Comparison of ENCODE assay signal across 29 cellular contexts in the genomic region with DNA sequence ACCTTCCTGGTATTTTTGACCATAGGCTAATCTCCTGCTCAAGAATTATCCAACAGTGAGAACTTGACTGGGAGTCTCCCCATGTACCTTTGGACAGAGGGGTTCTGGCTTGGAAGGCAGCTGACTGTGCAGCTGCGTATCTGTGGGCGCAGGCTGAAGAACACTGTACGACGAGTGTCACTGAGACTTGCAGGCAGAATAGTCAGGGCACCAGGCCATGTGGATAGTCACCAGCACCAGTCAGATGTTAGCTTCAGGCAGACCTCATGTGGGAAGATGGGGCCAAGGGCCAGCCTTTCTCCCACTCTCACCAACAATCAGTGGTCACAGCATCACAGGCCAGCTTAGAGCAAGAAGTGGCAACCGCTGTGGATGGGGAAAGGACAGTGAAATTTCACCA. TPM values are rescaled to one million over a fixed set of nuclear protein-coding genes. Genes with fewer than 3 reads are reported as not detected.
DNase-seq lines count a peak whose midpoint lies in the region; ATAC-seq and TF ChIP-seq lines count a peak whose summit lies in the region.
"Had no signal": no experiment of that assay in that cellular context is flagged by ENCODE, and none has a peak within 500 bp of the region (broad histone marks: within the 10 kb centered on the region; RNA-seq: fewer than 3 reads in every experiment).

No MANE protein-coding gene starts in this region.

- H3K27ac Mint-ChIP-seq in activated naive CD4-positive, alpha-beta T cell treated with anti-CD3 and anti-CD28 coated beads, Interleukin-2, amount 50 U/mL, for 24 hours = peak overlapping the region; percentile 77
- H3K27ac Mint-ChIP-seq in activated naive CD4-positive, alpha-beta T cell treated with anti-CD3 and anti-CD28 coated beads for 36 hours = no peak overlapping the region
- H3K27ac Mint-ChIP-seq in neural crest cell (ENCODE audit: unreplicated experiment) = peak overlapping the region; percentile 50
- H3K27ac Mint-ChIP-seq: activated naive CD4-positive, alpha-beta T cell treated with anti-CD3 and anti-CD28 coated beads, Interleukin-2, amount 50 U/mL, for 72 hours had no signal

- H3K9me3 ChIP-seq in heart left ventricle (no peaks in the 10 kb centered on the region), prostate gland (no peaks in the 10 kb centered on the region)
- H3K9me3 ChIP-seq: A549, mucosa of descending colon, upper lobe of right lung had no signal

- H3K27ac ChIP-seq in heart left ventricle = peak overlapping the region in 6 of 12 donors; percentile 13 to 65 (median 48)
- H3K27ac ChIP-seq in prostate gland = no peak overlapping the region
- H3K27ac ChIP-seq: A549, C4-2B, SK-N-MC, upper lobe of right lung had no signal

- no peaks in the 10 kb centered on the region for H3K27me3 ChIP-seq in heart left ventricle
- no peaks in the 10 kb centered on the region for H3K27me3 ChIP-seq in prostate gland (replicated peaks; ENCODE audit: insufficient read depth)
- H3K27me3 ChIP-seq: upper lobe of right lung had no signal

- CTCF ChIA-PET in activated naive CD4-positive, alpha-beta T cell treated with anti-CD3 and anti-CD28 coated beads for 36 hours (lab: Charles Lee) = interaction anchor here (0.9 to 2.2 kb wide), 8 partner anchors 10 to 566 kb away, joined by 3 to 9 read pairs (median 4); no protein-coding TSS in a partner anchor

- H3K36me3 Mint-ChIP-seq in activated naive CD4-positive, alpha-beta T cell treated with anti-CD3 and anti-CD28 coated beads, Interleukin-2, amount 50 U/mL, for 24 hours = peaks cover 14% of the 10 kb centered on the region
- H3K36me3 Mint-ChIP-seq in activated naive CD4-positive, alpha-beta T cell treated with anti-CD3 and anti-CD28 coated beads for 36 hours (ENCODE audit: low read depth) = peaks cover 8% of the 10 kb centered on the region
- H3K36me3 Mint-ChIP-seq in neural crest cell (ENCODE audit: low read depth) = peaks cover 3% of the 10 kb centered on the region

- WGBS in heart left ventricle, 4 donors = 46 to 72% (median 56%) methylated on average over 5 of the region's 5 CpGs
- 80% methylated on average over 5 of the region's 5 CpGs for WGBS in prostate gland

- TF ChIP-seq CTCF in heart left ventricle (IDR thresholded peaks at IDR 0.05) (no peak), neural crest cell (conservative IDR thresholded peaks at IDR 0.05) (no peak), prostate gland (IDR thresholded peaks at IDR 0.05) (no peak)

- no peaks in the 10 kb centered on the region for H3K9me3 Mint-ChIP-seq in activated naive CD4-positive, alpha-beta T cell treated with anti-CD3 and anti-CD28 coated beads, Interleukin-2, amount 50 U/mL, for 24 hours
- H3K9me3 Mint-ChIP-seq in activated naive CD4-positive, alpha-beta T cell treated with anti-CD3 and anti-CD28 coated beads for 36 hours = no peaks in the 10 kb centered on the region
- no peaks in the 10 kb centered on the region for H3K9me3 Mint-ChIP-seq in neural crest cell
- H3K9me3 Mint-ChIP-seq: activated naive CD4-positive, alpha-beta T cell treated with anti-CD3 and anti-CD28 coated beads, Interleukin-2, amount 50 U/mL, for 72 hours; brain had no signal

- H3K36me3 ChIP-seq in heart left ventricle (peaks cover 0 to 38% (median 16%) of the 10 kb centered on the region in 9 donors), prostate gland (no peaks in the 10 kb centered on the region)

- peaks cover 15 to 55% (median 41%) of the 10 kb centered on the region in 12 donors for H3K4me1 ChIP-seq in heart left ventricle
- H3K4me1 ChIP-seq in prostate gland (replicated peaks) = no peaks in the 10 kb centered on the region
- H3K4me1 ChIP-seq: A549, upper lobe of right lung had no signal

- H3K4me3 Mint-ChIP-seq in activated naive CD4-positive, alpha-beta T cell treated with anti-CD3 and anti-CD28 coated beads, Interleukin-2, amount 50 U/mL, for 24 hours = no peak overlapping the region
- H3K4me3 Mint-ChIP-seq in activated naive CD4-positive, alpha-beta T cell treated with anti-CD3 and anti-CD28 coated beads for 36 hours = no peak overlapping the region
- H3K4me3 Mint-ChIP-seq in neural crest cell = no peak overlapping the region
- H3K4me3 Mint-ChIP-seq: brain had no signal

- ATAC-seq in heart left ventricle (peak; percentile 64 to 78 (median 72)), GM21576 (IDR thresholded peaks at IDR 0.05; ENCODE audit: unreplicated experiment) (no peak)
- ATAC-seq: activated naive CD4-positive, alpha-beta T cell treated with anti-CD3 and anti-CD28 coated beads, Interleukin-2, amount 50 U/mL, for 72 hours; K562; left lobe of liver; mucosa of descending colon; Panc1; stimulated activated naive CD8-positive, alpha-beta T cell treated with anti-CD3 and anti-CD28 coated beads, Interleukin-15, Interleukin-2, amounts not matched to agents 100 U/mL and 50 U/mL, for 24 hours; upper lobe of right lung had no signal

- TF ChIP-seq POLR2A in heart left ventricle (IDR thresholded peaks at IDR 0.05) (no peak), prostate gland (IDR thresholded peaks at IDR 0.05) (no peak)

- H3K27me3 Mint-ChIP-seq in activated naive CD4-positive, alpha-beta T cell treated with anti-CD3 and anti-CD28 coated beads, Interleukin-2, amount 50 U/mL, for 24 hours = no peaks in the 10 kb centered on the region
- no peaks in the 10 kb centered on the region for H3K27me3 Mint-ChIP-seq in activated naive CD4-positive, alpha-beta T cell treated with anti-CD3 and anti-CD28 coated beads for 36 hours (ENCODE audit: low read depth)
- no peaks in the 10 kb centered on the region for H3K27me3 Mint-ChIP-seq in neural crest cell (ENCODE audit: low read depth)
- H3K27me3 Mint-ChIP-seq: brain had no signal

- H3K4me1 Mint-ChIP-seq in activated naive CD4-positive, alpha-beta T cell treated with anti-CD3 and anti-CD28 coated beads, Interleukin-2, amount 50 U/mL, for 24 hours = peaks cover 11% of the 10 kb centered on the region
- peaks cover 2% of the 10 kb centered on the region for H3K4me1 Mint-ChIP-seq in activated naive CD4-positive, alpha-beta T cell treated with anti-CD3 and anti-CD28 coated beads for 36 hours (ENCODE audit: low read depth)
- peaks cover 3% of the 10 kb centered on the region for H3K4me1 Mint-ChIP-seq in neural crest cell

- DNase-seq in activated naive CD4-positive, alpha-beta T cell treated with anti-CD3 and anti-CD28 coated beads for 36 hours = no peak
- DNase-seq in heart left ventricle (peak in 4 of 5 donors; percentile 35 to 76 (median 58)), neural crest cell (ENCODE audit: low read depth, low spot score) (no peak), posterior vena cava (ENCODE audit: low spot score) (no peak), prostate gland (ENCODE audit: low spot score) (no peak), OCI-M1 (lab: John Stamatoyannopoulos, UW) (no peak)
- DNase-seq: activated CD4-positive, alpha-beta T cell treated with anti-CD3 and anti-CD28 coated beads for 48 hours; activated T-cell treated with anti-CD3 and anti-CD28 coated beads for 4 hours; dermis blood vessel endothelial cell; mucosa of descending colon; NCI-H1694 treated with DMSO at 0.1 percent for 48 hours; NCI-H2227 treated with DMSO at 0.1 percent for 48 hours; stimulated activated naive CD8-positive, alpha-beta T cell treated with anti-CD3 and anti-CD28 coated beads, Interleukin-15, Interleukin-2, amounts not matched to agents 100 U/mL and 50 U/mL, for 24 hours; T1000; upper lobe of right lung had no signal

- intact Hi-C loops in activated naive CD4-positive, alpha-beta T cell treated with anti-CD3 and anti-CD28 coated beads for 36 hours (cut with micrococcal nuclease) = loop anchor here (2.0 kb wide), 2 partner anchors 183 to 441 kb away; no protein-coding TSS in a partner anchor
- intact Hi-C loops in heart left ventricle (cut with DNase I) = loop anchor here in 9 of 10 donors (2.0 to 10.0 kb wide), 12 partner anchors 64 to 447 kb away; a partner anchor contains a TSS
- intact Hi-C loops in posterior vena cava (cut with DNase I) = loop anchor here in 1 of 2 donors (10.0 kb wide), 1 partner anchor 227 kb away; a partner anchor contains a TSS
- intact Hi-C loops in prostate gland (cut with DNase I) = loop anchor here (10.0 kb wide), 2 partner anchors 227 to 327 kb away; a partner anchor contains a TSS

- H3K4me3 ChIP-seq in heart left ventricle (no peak overlapping the region), prostate gland (no peak overlapping the region)
- H3K4me3 ChIP-seq: A549, K562, mucosa of descending colon, SK-N-MC, upper lobe of right lung had no signal

RNA-seq across cellular contexts. Expression of a gene that starts 43.5 kb away (rescaled TPM):
- not detected for total RNA-seq in activated naive CD4-positive, alpha-beta T cell treated with anti-CD3 and anti-CD28 coated beads for 36 hours
- total RNA-seq in heart left ventricle (not detected), neural crest cell (not detected in 2 replicates), posterior vena cava (not detected), prostate gland (1 to 10 TPM in 1 of 2 donors, not detected in 1; 1.1 TPM)
- polyA plus RNA-seq in heart left ventricle = not detected
- total RNA-seq: activated naive CD4-positive, alpha-beta T cell treated with anti-CD3 and anti-CD28 coated beads, Interleukin-2, amount 50 U/mL, for 72 hours; dermis blood vessel endothelial cell; epithelial cell of proximal tubule; frontal cortex; H1; K562; left lobe of liver; mucosa of descending colon; omental fat pad; upper lobe of right lung had no signal
- polyA plus RNA-seq: A549, H1, K562 had no signal

Comparison
In these comparisons a context has a peak if more than half of its experiments do, and no peak if none do; other contexts are left out.
1. DNase-seq: peak in heart left ventricle (4 of 5); none in activated naive CD4-positive, alpha-beta T cell treated with anti-CD3 and anti-CD28 coated beads for 36 hours (single experiment), neural crest cell (single experiment), posterior vena cava (single experiment), prostate gland (single experiment) and OCI-M1 (single experiment).